Comparison of ENCODE assay signal across 1 cellular context in the genomic region with DNA sequence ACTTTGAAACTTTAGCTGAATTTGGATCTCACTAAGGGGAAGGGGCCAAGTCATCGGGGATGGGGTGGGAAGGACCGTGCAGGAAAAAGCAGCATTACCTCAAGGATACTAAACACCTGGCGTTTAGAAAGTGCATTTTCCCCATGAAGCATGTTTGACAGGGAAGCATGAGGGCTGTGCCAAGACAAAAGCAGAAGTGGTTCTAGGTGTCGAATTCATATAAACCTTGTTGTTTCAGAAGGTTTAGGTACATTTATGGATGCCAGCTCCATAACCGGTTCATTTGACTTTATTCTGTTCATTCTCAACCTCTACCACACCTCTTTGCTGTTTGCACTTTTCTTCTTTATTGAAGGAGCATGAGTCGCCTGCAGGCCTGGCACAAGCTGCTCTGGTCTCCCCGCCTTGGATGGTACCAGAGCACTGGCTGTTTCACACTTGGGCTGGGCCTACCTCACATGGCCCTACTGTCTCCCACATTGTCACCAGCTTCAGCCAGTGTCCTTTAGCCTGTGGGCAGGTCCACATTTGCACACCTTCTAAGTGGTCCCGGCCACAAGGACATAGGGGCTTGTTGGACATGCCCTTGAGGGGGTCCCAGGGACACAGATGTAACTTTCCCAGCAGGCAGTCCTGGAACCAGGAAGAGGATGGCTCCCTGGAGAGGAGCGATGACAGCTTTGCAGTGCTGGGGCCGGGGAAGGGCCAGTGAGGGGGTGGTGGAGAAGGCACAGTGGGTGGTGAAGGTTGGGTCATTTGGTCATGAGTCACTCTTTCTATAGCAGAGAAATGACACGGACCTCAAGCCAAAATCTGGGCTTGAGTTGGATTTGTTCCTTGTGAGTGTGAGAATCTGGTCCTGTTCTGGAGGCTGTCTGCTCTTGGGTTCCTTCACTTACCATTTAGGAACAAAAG.
TF ChIP-seq lines count a peak whose summit lies in the region.

No MANE protein-coding gene starts in this region.

TF ChIP-seq in K562, 482 proteins besides CTCF, POLR2A, EP300 and RAD21 (continued from another document):
- TF ChIP-seq, protein P1, sequence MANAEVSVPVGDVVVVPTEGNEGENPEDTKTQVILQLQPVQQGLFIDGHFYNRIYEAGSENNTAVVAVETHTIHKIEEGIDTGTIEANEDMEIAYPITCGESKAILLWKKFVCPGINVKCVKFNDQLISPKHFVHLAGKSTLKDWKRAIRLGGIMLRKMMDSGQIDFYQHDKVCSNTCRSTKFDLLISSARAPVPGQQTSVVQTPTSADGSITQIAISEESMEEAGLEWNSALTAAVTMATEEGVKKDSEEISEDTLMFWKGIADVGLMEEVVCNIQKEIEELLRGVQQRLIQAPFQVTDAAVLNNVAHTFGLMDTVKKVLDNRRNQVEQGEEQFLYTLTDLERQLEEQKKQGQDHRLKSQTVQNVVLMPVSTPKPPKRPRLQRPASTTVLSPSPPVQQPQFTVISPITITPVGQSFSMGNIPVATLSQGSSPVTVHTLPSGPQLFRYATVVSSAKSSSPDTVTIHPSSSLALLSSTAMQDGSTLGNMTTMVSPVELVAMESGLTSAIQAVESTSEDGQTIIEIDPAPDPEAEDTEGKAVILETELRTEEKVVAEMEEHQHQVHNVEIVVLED (CRISPR knock-in tag; IDR thresholded peaks at IDR 0.05), result no peak
- no peak for TF ChIP-seq ZNF695 (CRISPR knock-in tag; IDR thresholded peaks at IDR 0.05)
- no peak for TF ChIP-seq POLR3G (IDR thresholded peaks at IDR 0.05; ENCODE audit: extremely low read depth, insufficient read length, insufficient replicate concordance)
